8 cellular contexts compared by ENCODE assay signal in the genomic region with DNA sequence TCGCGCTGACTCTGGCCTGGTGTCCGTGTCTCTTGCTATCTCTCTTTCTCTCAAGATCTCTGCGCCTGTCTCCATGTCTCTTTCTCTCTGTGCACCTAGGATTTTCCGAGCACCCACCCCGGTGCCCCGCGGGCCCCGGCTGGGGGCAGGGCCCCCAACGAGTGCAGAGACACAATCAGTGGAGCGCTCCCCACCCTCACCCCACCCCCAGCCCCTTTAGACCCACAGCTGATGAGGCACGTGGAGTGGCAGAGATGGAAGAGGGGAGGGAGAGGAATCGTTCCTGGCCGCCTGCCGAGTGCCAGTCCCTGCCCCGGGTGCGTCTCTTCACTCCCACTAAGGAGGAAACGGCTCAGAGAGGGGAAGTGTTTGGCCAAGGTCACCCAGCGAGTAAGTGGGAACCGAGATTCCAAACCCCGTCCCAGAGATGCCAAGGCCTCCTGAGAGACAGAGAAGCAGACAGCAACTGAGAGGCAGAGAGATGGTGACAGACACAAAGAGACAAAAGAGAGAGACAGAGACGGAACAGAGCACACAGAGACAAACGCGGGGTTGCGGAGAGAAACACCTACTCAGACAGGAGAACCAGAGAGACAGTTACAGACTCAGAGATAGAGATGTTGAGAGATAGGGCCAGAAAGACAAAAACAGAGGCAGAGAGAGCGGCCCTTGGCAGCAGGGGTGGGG. TPM values are rescaled to one million over a fixed set of nuclear protein-coding genes. Genes with fewer than 3 reads are reported as not detected.
DNase-seq lines count a peak whose midpoint lies in the region; ATAC-seq and TF ChIP-seq lines count a peak whose summit lies in the region.

No MANE protein-coding gene starts in this region.

- intact Hi-C loops in activated B cell treated with CpG ODN at 0.5 μM for 24 hours (cut with micrococcal nuclease) = loop anchor here (1.0 kb wide), 2 partner anchors 22 to 24 kb away; no protein-coding TSS in a partner anchor

- peak overlapping the region; percentile 100 for H3K4me2 ChIP-seq in MM.1S (ENCODE audit: low read depth, low read length)

- peaks cover 38% of the 10 kb centered on the region for H3K4me1 ChIP-seq in MM.1S (ENCODE audit: low read length)
- peaks cover 19% of the 10 kb centered on the region for H3K4me1 ChIP-seq in thymus (ENCODE audit: control insufficient read depth, insufficient read depth, low read length)

- H3K79me2 ChIP-seq in MM.1S (ENCODE audit: low read length) = peaks cover 28% of the 10 kb centered on the region

- H3K27me3 ChIP-seq in MM.1S (replicated peaks; ENCODE audit: insufficient read depth, low read length) = 0 out of 2 replicates have a peak, but pooled peaks cover 11% of the 10 kb centered on the region
- H3K27me3 ChIP-seq in thymus (ENCODE audit: control insufficient read depth, insufficient read depth) = peaks cover 32% of the 10 kb centered on the region

- peak overlapping the region; percentile 98 for H3K4me3 Mint-ChIP-seq in activated B cell treated with CpG ODN at 0.5 μM for 24 hours
- H3K4me3 Mint-ChIP-seq in endothelial cell (ENCODE audit: unreplicated experiment) = peak overlapping the region; percentile 91
- peak overlapping the region; percentile 81 for H3K4me3 Mint-ChIP-seq in mesothelial cell of epicardium

- H4K20me1 ChIP-seq in MM.1S (ENCODE audit: insufficient read depth, low read length) = no peaks in the 10 kb centered on the region

- CTCF ChIA-PET in activated B cell treated with CpG ODN at 0.5 μM for 24 hours (lab: Charles Lee) = no interaction called here

- H3K9me3 ChIP-seq in MM.1S (replicated peaks; ENCODE audit: insufficient read depth, low read length) (no peaks in the 10 kb centered on the region), thymus (ENCODE audit: control insufficient read depth) (no peaks in the 10 kb centered on the region)

- no peaks in the 10 kb centered on the region for H3K27me3 Mint-ChIP-seq in activated B cell treated with CpG ODN at 0.5 μM for 24 hours
- peaks cover 44% of the 10 kb centered on the region for H3K27me3 Mint-ChIP-seq in endothelial cell (ENCODE audit: unreplicated experiment)
- peaks cover 4% of the 10 kb centered on the region for H3K27me3 Mint-ChIP-seq in mesothelial cell of epicardium (ENCODE audit: low read depth)

- ATAC-seq in GM19372 (IDR thresholded peaks at IDR 0.05; ENCODE audit: low read depth, unreplicated experiment) = peak; percentile 1
- ATAC-seq in activated B cell treated with CpG ODN at 0.5 μM for 24 hours (ENCODE audit: low read depth) = peak; percentile 6

- POLR2A ChIA-PET in activated B cell treated with CpG ODN at 0.5 μM for 24 hours (lab: Charles Lee) = interaction anchor here (0.6 to 0.9 kb wide), 3 partner anchors 24 to 719 kb away, joined by 3 to 4 read pairs (median 4); no protein-coding TSS in a partner anchor

- TF ChIP-seq CTCF in MM.1S (IDR thresholded peaks at IDR 0.05; ENCODE audit: low read length) (no peak), activated B cell treated with CpG ODN at 0.5 μM for 24 hours (IDR thresholded peaks at IDR 0.05) (no peak), endothelial cell (IDR thresholded peaks at IDR 0.05; ENCODE audit: unreplicated experiment) (no peak), mesothelial cell of epicardium (IDR thresholded peaks at IDR 0.05; ENCODE audit: unreplicated experiment) (no peak)

- no peaks in the 10 kb centered on the region for H3K9me2 ChIP-seq in MM.1S (replicated peaks; ENCODE audit: insufficient read depth, low read length)

- peak overlapping the region; percentile 93 for H2AFZ ChIP-seq in MM.1S (ENCODE audit: low read length)

- H3K9ac ChIP-seq in MM.1S (ENCODE audit: low read length) = peak overlapping the region; percentile 86

- DNase-seq in AG20443 (ENCODE audit: low spot score) (peak; percentile 45), MM.1S (no peak), activated B cell treated with CpG ODN at 0.5 μM for 24 hours (peak; percentile 54), endothelial cell (ENCODE audit: low spot score) (peak; percentile 25), mesothelial cell of epicardium (ENCODE audit: low spot score in 2 of 2, unreplicated experiment in 2 of 2) (peak in 1 of 2 experiments; percentile 65), NCI-H1105 (lab: John Stamatoyannopoulos, UW) (no peak)

- H3K4me3 ChIP-seq in MM.1S (ENCODE audit: low read length) (peak overlapping the region; percentile 80), thymus (ENCODE audit: low read length) (peak overlapping the region; percentile 61)

- under 1% methylated on average over 26 of the region's 26 CpGs for WGBS in thymus

- H3K27ac ChIP-seq in MM.1S (ENCODE audit: low read length) (peak overlapping the region; percentile 97), thymus (ENCODE audit: low read depth) (peak overlapping the region; percentile 86)

- H3K9me3 Mint-ChIP-seq in activated B cell treated with CpG ODN at 0.5 μM for 24 hours (no peaks in the 10 kb centered on the region), endothelial cell (ENCODE audit: unreplicated experiment) (no peaks in the 10 kb centered on the region), mesothelial cell of epicardium (no peaks in the 10 kb centered on the region)

- H3K36me3 Mint-ChIP-seq in activated B cell treated with CpG ODN at 0.5 μM for 24 hours (ENCODE audit: low read depth) (peaks cover 42% of the 10 kb centered on the region), endothelial cell (ENCODE audit: low read depth, unreplicated experiment) (peaks cover 4% of the 10 kb centered on the region), mesothelial cell of epicardium (peaks cover 3% of the 10 kb centered on the region)

- H3F3A ChIP-seq in MM.1S (ENCODE audit: insufficient read depth, low read length) = peaks cover 17% of the 10 kb centered on the region

- H3K27ac Mint-ChIP-seq in activated B cell treated with CpG ODN at 0.5 μM for 24 hours (peak overlapping the region; percentile 97), endothelial cell (ENCODE audit: unreplicated experiment) (peak overlapping the region; percentile 7), mesothelial cell of epicardium (peak overlapping the region; percentile 96)

- H3K4me1 Mint-ChIP-seq in activated B cell treated with CpG ODN at 0.5 μM for 24 hours (peaks cover 57% of the 10 kb centered on the region), endothelial cell (ENCODE audit: unreplicated experiment) (peaks cover 7% of the 10 kb centered on the region), mesothelial cell of epicardium (peaks cover 38% of the 10 kb centered on the region)

- H3K36me3 ChIP-seq in MM.1S (replicated peaks; ENCODE audit: insufficient read depth, low read length) (no peaks in the 10 kb centered on the region), thymus (ENCODE audit: control insufficient read depth, insufficient read depth) (peaks cover 3% of the 10 kb centered on the region)

RNA-seq across cellular contexts. Expression of a gene that starts 0.6 kb away (rescaled TPM):
- total RNA-seq in activated B cell treated with CpG ODN at 0.5 μM for 24 hours = 121 and 149 TPM in 2 replicates
- total RNA-seq in endothelial cell (ENCODE audit: unreplicated experiment) = 1.9 TPM
- total RNA-seq in mesothelial cell of epicardium = 14.9 to 21.5 TPM (median 20.1 TPM) in 3 replicates
- polyA plus RNA-seq in thymus = 62.9 TPM

RNA-seq across cellular contexts. Expression of a gene that starts 29.8 kb away (rescaled TPM):
- total RNA-seq in activated B cell treated with CpG ODN at 0.5 μM for 24 hours (not detected in 2 replicates), endothelial cell (ENCODE audit: unreplicated experiment) (0.85 TPM), mesothelial cell of epicardium (8.5 to 10.8 TPM (median 8.8 TPM) in 3 replicates)
- 2.0 TPM for polyA plus RNA-seq in thymus

RNA-seq across cellular contexts. Expression of a gene that starts 48.9 kb away (rescaled TPM):
- total RNA-seq in activated B cell treated with CpG ODN at 0.5 μM for 24 hours = not detected in 2 replicates
- not detected for total RNA-seq in endothelial cell (ENCODE audit: unreplicated experiment)
- not detected in 3 replicates for total RNA-seq in mesothelial cell of epicardium
- polyA plus RNA-seq in thymus = 0.09 TPM

Comparison
In these comparisons a context has a peak if more than half of its experiments do, and no peak if none do; other contexts are left out.
1. DNase-seq: peak in AG20443 (single experiment), activated B cell treated with CpG ODN at 0.5 μM for 24 hours (single experiment) and endothelial cell (single experiment); none in MM.1S (single experiment) and NCI-H1105 (single experiment).
2. H3K27ac Mint-ChIP-seq: peak in every context shown above with its lines; median percentile 97 in activated B cell treated with CpG ODN at 0.5 μM for 24 hours; 96 in mesothelial cell of epicardium; 7 in endothelial cell.
3. Peak in every context shown above with its lines, with median percentiles within 50 percentile points of each other: H3K4me3 Mint-ChIP-seq.